In genomic region chr11:47050284-47050683, GRCh38 we compare ENCODE assay signal across 9 cellular contexts.
"Had no signal": no experiment of that assay in that cellular context is flagged by ENCODE, and none has a peak within 500 bp of the region (broad histone marks: within the 10 kb centered on the region; RNA-seq: fewer than 3 reads in every experiment).

No MANE protein-coding gene starts in this region.

- H3K9me3 ChIP-seq: HAP-1 had no signal

- H2AFZ ChIP-seq: GM23248 had no signal

- H3K36me3 ChIP-seq: HAP-1 had no signal

- DNase-seq: GM23248, GOT3, H7, IMR-90, KBM-7 had no signal

- H3K4me2 ChIP-seq: KMS-11 had no signal

- H3K4me3 ChIP-seq: GM23248, HAP-1 had no signal

- H3K9ac ChIP-seq: GM23248, KMS-11 had no signal

- H3K4me1 ChIP-seq: HAP-1 had no signal

- ATAC-seq: HCT116 had no signal

- H3K27ac ChIP-seq: GM23248, HL-60, KMS-11 had no signal
